In genomic region chr3:10116138-10116460, GRCh38 we compare ENCODE assay signal across 8 cellular contexts. TPM values are rescaled to one million over a fixed set of nuclear protein-coding genes. Genes with fewer than 3 reads are reported as not detected.
DNase-seq lines count a peak whose midpoint lies in the region; ATAC-seq, FAIRE-seq and TF ChIP-seq lines count a peak whose summit lies in the region.

No MANE protein-coding gene starts in this region.

- H3K4me1 ChIP-seq in DND-41 (ENCODE audit: insufficient read depth, low read length) (peaks cover 33% of the 10 kb centered on the region), HEK293 (ENCODE audit: control insufficient read depth, insufficient read depth, low read length) (peaks cover 6% of the 10 kb centered on the region; the same call in 1 of the 2 replicates), RWPE2 (ENCODE audit: insufficient read depth, poor library complexity, severe bottlenecking) (peaks cover 5% of the 10 kb centered on the region), endothelial cell of umbilical vein (ENCODE audit: control insufficient read depth, extremely low read depth, insufficient read depth, low read length) (peaks cover 9% of the 10 kb centered on the region)

- no peak for TF ChIP-seq POLR2A in endothelial cell of umbilical vein (IDR thresholded peaks at IDR 0.05; ENCODE audit: low read depth, low read length)

- H2AFZ ChIP-seq in DND-41 (ENCODE audit: low read depth, low read length) = peak overlapping the region; percentile 86
- H2AFZ ChIP-seq in endothelial cell of umbilical vein (ENCODE audit: low read depth, low read length) = peak overlapping the region; percentile 86

- FAIRE-seq in endothelial cell of umbilical vein (lab: Jason Lieb, UNC) = no peak

- H3K79me2 ChIP-seq in DND-41 (ENCODE audit: insufficient read depth, low read length) (peaks cover 54% of the 10 kb centered on the region), endothelial cell of umbilical vein (ENCODE audit: control insufficient read depth, insufficient read depth, low read length) (peaks cover 52% of the 10 kb centered on the region)

- peak overlapping the region; percentile 87 to 91 for H3K27ac Mint-ChIP-seq in natural killer cell treated with Interleukin-12 subunit alpha and Interleukin-12 subunit beta and Interleukin-15 and Interleukin-18, amount 100 ng/mL, for 72 hours

- H3K27me3 ChIP-seq in DND-41 (ENCODE audit: insufficient read depth, low read length, poor library complexity) (no peaks in the 10 kb centered on the region), RWPE2 (ENCODE audit: insufficient read depth, poor library complexity, severe bottlenecking) (no peaks in the 10 kb centered on the region), endothelial cell of umbilical vein (ENCODE audit: control insufficient read depth in 2 of 2, insufficient read depth in 2 of 2, low read length in 2 of 2) (no peaks in the 10 kb centered on the region)

- POLR2A ChIA-PET in HEK293 (lab: Yijun Ruan, JAX) = interaction anchor here (1.1 to 1.9 kb wide), 2 partner anchors 26 to 32 kb away, joined by 7 to 9 read pairs; partner anchors contain the start of gene VHL
- POLR2A ChIA-PET in endothelial cell of umbilical vein (lab: Charles Lee) = no interaction called here

- TF ChIP-seq CTCF in DND-41 (IDR thresholded peaks at IDR 0.05; ENCODE audit: borderline replicate concordance, extremely low read depth, low read length, poor library complexity, severe bottlenecking) = no peak
- TF ChIP-seq CTCF in HEK293 (tag by site-specific recombination; IDR thresholded peaks at IDR 0.05) = no peak
- no peak for TF ChIP-seq CTCF in RWPE2 (IDR thresholded peaks at IDR 0.05; ENCODE audit: poor library complexity, severe bottlenecking)
- no peak for TF ChIP-seq CTCF in endothelial cell of umbilical vein (IDR thresholded peaks at IDR 0.05; ENCODE audit: extremely low read depth in 1 of 2, insufficient read depth in 1 of 2, low read depth in 1 of 2, low read length in 2 of 2)

- H3K9me3 Mint-ChIP-seq in natural killer cell treated with Interleukin-12 subunit alpha and Interleukin-12 subunit beta and Interleukin-15 and Interleukin-18, amount 100 ng/mL, for 72 hours = no peaks in the 10 kb centered on the region

- H3K4me2 ChIP-seq in DND-41 (ENCODE audit: insufficient read depth, low read length) (peak overlapping the region; percentile 80), endothelial cell of umbilical vein (ENCODE audit: insufficient read depth, low read length) (peak overlapping the region; percentile 74)

- no peaks in the 10 kb centered on the region for H3K27me3 Mint-ChIP-seq in natural killer cell treated with Interleukin-12 subunit alpha and Interleukin-12 subunit beta and Interleukin-15 and Interleukin-18, amount 100 ng/mL, for 72 hours

- no TSS peak for BruUV-seq in endothelial cell of umbilical vein (replicated peaks; lab: Mats Ljungman, UMichigan)

- H3K4me3 ChIP-seq in DND-41 (ENCODE audit: low read depth in 1 of 2, low read length in 2 of 2) (peak overlapping the region; percentile 63 to 68), HEK293 (ENCODE audit: low read depth, low read length) (peak overlapping the region; percentile 88), RWPE2 (ENCODE audit: severe bottlenecking) (peak overlapping the region; percentile 63), endothelial cell of umbilical vein (replicated peaks in 1 of 3; ENCODE audit: insufficient read depth in 1 of 3, low read depth in 1 of 3, low read length in 3 of 3) (peak overlapping the region; percentile 63 to 87 (median 68))

- CTCF ChIA-PET in HEK293 (lab: Yijun Ruan, JAX) = interaction anchor here (0.6 kb wide), 1 partner anchor 48 kb away, joined by 5 read pairs; no protein-coding TSS in a partner anchor
- CTCF ChIA-PET in endothelial cell of umbilical vein (lab: Charles Lee) = interaction anchor here (2.0 kb wide), 1 partner anchor 25 kb away, joined by 4 read pairs; the partner anchor contains the start of gene VHL

- peaks cover 29 to 31% of the 10 kb centered on the region in 2 donors for H3K4me1 Mint-ChIP-seq in natural killer cell treated with Interleukin-12 subunit alpha and Interleukin-12 subunit beta and Interleukin-15 and Interleukin-18, amount 100 ng/mL, for 72 hours (ENCODE audit: low read depth in 2 of 2)

- H4K20me1 ChIP-seq in DND-41 (ENCODE audit: insufficient read depth, low read length) (peaks cover 20% of the 10 kb centered on the region; the same call in 1 of the 2 replicates), endothelial cell of umbilical vein (replicated peaks; ENCODE audit: control insufficient read depth, extremely low read depth, insufficient read depth, low read length) (peaks cover 3% of the 10 kb centered on the region)

- DNase-seq in DND-41 (no peak), RWPE2 (ENCODE audit: low spot score) (no peak), endothelial cell of umbilical vein (ENCODE audit: low read depth, low spot score) (no peak), NCI-H2107 treated with DMSO at 0.1 percent for 48 hours (lab: John Stamatoyannopoulos, UW; ENCODE audit: unreplicated experiment) (no peak), NCI-H345 (lab: John Stamatoyannopoulos, UW) (no peak), medulla oblongata (ENCODE audit: extremely low spot score) (no peak)
- no peak for DNase-seq in natural killer cell treated with Interleukin-12 subunit alpha and Interleukin-12 subunit beta and Interleukin-15 and Interleukin-18, amount 100 ng/mL, for 72 hours (ENCODE audit: low spot score)

- H3K36me3 ChIP-seq in DND-41 (ENCODE audit: insufficient read depth, low read length) (peaks cover 21% of the 10 kb centered on the region), HEK293 (ENCODE audit: control insufficient read depth in 2 of 2, insufficient read depth in 1 of 2, low read length in 2 of 2) (peaks cover 10 to 19% of the 10 kb centered on the region in 2 experiments; a peak in 2 of 3 replicates), RWPE2 (ENCODE audit: low read depth) (peaks cover 21% of the 10 kb centered on the region), endothelial cell of umbilical vein (ENCODE audit: control insufficient read depth in 2 of 2, extremely low read depth in 1 of 2, insufficient read depth in 2 of 2, low read length in 2 of 2) (peaks cover 3% of the 10 kb centered on the region in 2 experiments)

- peak overlapping the region; percentile 80 for H3K27ac ChIP-seq in DND-41 (ENCODE audit: low read length)
- H3K27ac ChIP-seq in HEK293 (ENCODE audit: extremely low read depth, low read depth, low read length) = no peak overlapping the region; the same call in 1 of the 2 replicates
- H3K27ac ChIP-seq in RWPE2 (ENCODE audit: poor library complexity, severe bottlenecking) = peak overlapping the region; percentile 36
- H3K27ac ChIP-seq in endothelial cell of umbilical vein (ENCODE audit: insufficient read depth, low read depth, low read length) = peak overlapping the region; percentile 59

- H3K4me3 Mint-ChIP-seq in natural killer cell treated with Interleukin-12 subunit alpha and Interleukin-12 subunit beta and Interleukin-15 and Interleukin-18, amount 100 ng/mL, for 72 hours = peak overlapping the region; percentile 97

- H3K9me1 ChIP-seq in endothelial cell of umbilical vein (replicated peaks; ENCODE audit: control insufficient read depth, extremely low read depth, insufficient read depth, low read length) = no peaks in the 10 kb centered on the region

- peak overlapping the region; percentile 66 for H3K9ac ChIP-seq in DND-41 (ENCODE audit: low read depth, low read length)
- peak overlapping the region; percentile 90 for H3K9ac ChIP-seq in endothelial cell of umbilical vein (replicated peaks; ENCODE audit: extremely low read depth, insufficient read depth, low read length)

- ATAC-seq in DND-41 (ENCODE audit: insufficient read depth, low read depth) (no peak), RWPE2 (ENCODE audit: low read depth) (peak; percentile 40)
- ATAC-seq in natural killer cell treated with Interleukin-12 subunit alpha and Interleukin-12 subunit beta and Interleukin-15 and Interleukin-18, amount 100 ng/mL, for 72 hours = peak in 1 of 2 donors; percentile 34

- H3K9me3 ChIP-seq in DND-41 (ENCODE audit: insufficient read depth, low read length, severe bottlenecking) (no peaks in the 10 kb centered on the region), HEK293 (ENCODE audit: control insufficient read depth, insufficient read depth, low read depth, low read length) (no peaks in the 10 kb centered on the region), RWPE2 (ENCODE audit: severe bottlenecking) (no peaks in the 10 kb centered on the region), endothelial cell of umbilical vein (replicated peaks; ENCODE audit: control insufficient read depth, insufficient read depth, low read length) (no peaks in the 10 kb centered on the region)

- intact Hi-C loops in endothelial cell of umbilical vein (cut with micrococcal nuclease) = loop anchor here (2.0 to 10.0 kb wide), 2 partner anchors 49 to 131 kb away; partner anchors contain the start of genes EMC3 and IRAK2

- dilution Hi-C loops in endothelial cell of umbilical vein (cut with MboI; ENCODE audit: extremely low pct_ligation_motif_present, low sequenced_read_pairs) = no loop called here

- peaks cover 15% of the 10 kb centered on the region for H3K36me3 Mint-ChIP-seq in natural killer cell treated with Interleukin-12 subunit alpha and Interleukin-12 subunit beta and Interleukin-15 and Interleukin-18, amount 100 ng/mL, for 72 hours

RNA-seq across cellular contexts. Expression of gene BRK1, which starts 0.6 kb away (rescaled TPM):
- total RNA-seq in endothelial cell of umbilical vein = 123 and 133 TPM in 2 replicates
- 144 and 163 TPM in 2 replicates for polyA plus RNA-seq in endothelial cell of umbilical vein
- polyA plus RNA-seq in endothelial cell of umbilical vein (2011; cell fraction: cytosol; rRNA removed) = 197 and 198 TPM in 2 replicates
- 51.0 and 53.9 TPM in 2 replicates for polyA plus RNA-seq in endothelial cell of umbilical vein (2011; cell fraction: nucleus; rRNA removed)
- 223 and 235 TPM in 2 replicates for polyA plus RNA-seq in endothelial cell of umbilical vein (2012)
- polyA minus RNA-seq in endothelial cell of umbilical vein = 92.8 and 97.2 TPM in 2 replicates
- 38.8 TPM for polyA minus RNA-seq in endothelial cell of umbilical vein (2011; cell fraction: cytosol; rRNA and poly(A)+ RNA removed)
- 18.7 and 22.2 TPM in 2 replicates for polyA minus RNA-seq in endothelial cell of umbilical vein (2011; cell fraction: nucleus; rRNA and poly(A)+ RNA removed)
- 100 to 1,000 TPM in 1 of 2 donors, 10 to 100 TPM in 1; 86.8 to 132 TPM for total RNA-seq in natural killer cell treated with Interleukin-12 subunit alpha and Interleukin-12 subunit beta and Interleukin-15 and Interleukin-18, amount 100 ng/mL, for 72 hours

RNA-seq across cellular contexts. Expression of gene FANCD2OS, which starts 8.0 kb away (rescaled TPM):
- not detected in 2 replicates for total RNA-seq in endothelial cell of umbilical vein
- polyA plus RNA-seq in endothelial cell of umbilical vein = not detected in 2 replicates
- polyA plus RNA-seq in endothelial cell of umbilical vein (2011; cell fraction: cytosol; rRNA removed) = not detected in 2 replicates
- polyA plus RNA-seq in endothelial cell of umbilical vein (2011; cell fraction: nucleus; rRNA removed) = not detected in 2 replicates
- not detected in 2 replicates for polyA plus RNA-seq in endothelial cell of umbilical vein (2012)
- polyA minus RNA-seq in endothelial cell of umbilical vein = not detected in 2 replicates
- not detected for polyA minus RNA-seq in endothelial cell of umbilical vein (2011; cell fraction: cytosol; rRNA and poly(A)+ RNA removed)
- not detected in 2 replicates for polyA minus RNA-seq in endothelial cell of umbilical vein (2011; cell fraction: nucleus; rRNA and poly(A)+ RNA removed)
- total RNA-seq in natural killer cell treated with Interleukin-12 subunit alpha and Interleukin-12 subunit beta and Interleukin-15 and Interleukin-18, amount 100 ng/mL, for 72 hours = not detected

RNA-seq across cellular contexts. Expression of gene VHL, which starts 25.5 kb away (rescaled TPM):
- 39.2 and 41.0 TPM in 2 replicates for total RNA-seq in endothelial cell of umbilical vein
- 8.5 and 10.4 TPM in 2 replicates for polyA plus RNA-seq in endothelial cell of umbilical vein
- polyA plus RNA-seq in endothelial cell of umbilical vein (2011; cell fraction: cytosol; rRNA removed) = 8.9 and 9.2 TPM in 2 replicates
- 11.8 and 17.7 TPM in 2 replicates for polyA plus RNA-seq in endothelial cell of umbilical vein (2011; cell fraction: nucleus; rRNA removed)
- polyA plus RNA-seq in endothelial cell of umbilical vein (2012) = 23.4 and 25.5 TPM in 2 replicates
- 24.4 and 26.6 TPM in 2 replicates for polyA minus RNA-seq in endothelial cell of umbilical vein
- 19.6 TPM for polyA minus RNA-seq in endothelial cell of umbilical vein (2011; cell fraction: cytosol; rRNA and poly(A)+ RNA removed)
- polyA minus RNA-seq in endothelial cell of umbilical vein (2011; cell fraction: nucleus; rRNA and poly(A)+ RNA removed) = 8.9 and 9.8 TPM in 2 replicates
- total RNA-seq in natural killer cell treated with Interleukin-12 subunit alpha and Interleukin-12 subunit beta and Interleukin-15 and Interleukin-18, amount 100 ng/mL, for 72 hours = 10 to 100 TPM; 66.8 to 77.5 TPM

RNA-seq across cellular contexts. Expression of gene IRAK2, which starts 48.6 kb away (rescaled TPM):
- 10.0 and 11.1 TPM in 2 replicates for total RNA-seq in endothelial cell of umbilical vein
- polyA plus RNA-seq in endothelial cell of umbilical vein = 7.3 and 7.9 TPM in 2 replicates
- polyA plus RNA-seq in endothelial cell of umbilical vein (2011; cell fraction: cytosol; rRNA removed) = 7.8 TPM in 2 replicates
- polyA plus RNA-seq in endothelial cell of umbilical vein (2011; cell fraction: nucleus; rRNA removed) = 6.7 and 7.3 TPM in 2 replicates
- polyA plus RNA-seq in endothelial cell of umbilical vein (2012) = 6.2 and 7.9 TPM in 2 replicates
- 7.6 and 7.7 TPM in 2 replicates for polyA minus RNA-seq in endothelial cell of umbilical vein
- polyA minus RNA-seq in endothelial cell of umbilical vein (2011; cell fraction: cytosol; rRNA and poly(A)+ RNA removed) = 7.8 TPM
- polyA minus RNA-seq in endothelial cell of umbilical vein (2011; cell fraction: nucleus; rRNA and poly(A)+ RNA removed) = 5.3 and 5.7 TPM in 2 replicates
- 10 to 100 TPM; 35.1 to 78.4 TPM for total RNA-seq in natural killer cell treated with Interleukin-12 subunit alpha and Interleukin-12 subunit beta and Interleukin-15 and Interleukin-18, amount 100 ng/mL, for 72 hours
